In genomic region chr12:89786177-89786810, GRCh38 we compare ENCODE assay signal across 21 cellular contexts.
DNase-seq lines count a peak whose midpoint lies in the region; ATAC-seq, FAIRE-seq and TF ChIP-seq lines count a peak whose summit lies in the region.
"Had no signal": no experiment of that assay in that cellular context is flagged by ENCODE, and none has a peak within 500 bp of the region (broad histone marks: within the 10 kb centered on the region; RNA-seq: fewer than 3 reads in every experiment).

No MANE protein-coding gene starts in this region.

- H2BK5ac ChIP-seq in H1 (ENCODE audit: low read depth, low read length) = no peak overlapping the region
- no peak overlapping the region for H2BK5ac ChIP-seq in trophoblast cell (ENCODE audit: low read depth, low read length, poor library complexity)

- FAIRE-seq in H1 (lab: Jason Lieb, UNC) = no peak
- FAIRE-seq: GM12878, GM18507, H54 had no signal

- no peak for TF ChIP-seq POLR2A in H1 (IDR thresholded peaks at IDR 0.05; ENCODE audit: control extremely low read depth in 1 of 2, low read depth in 2 of 2, low read length in 2 of 2)

- H3K4me2 ChIP-seq in OCI-LY7 (ENCODE audit: low read length) (no peak overlapping the region), H1 (ENCODE audit: insufficient read depth in 1 of 2, low read depth in 2 of 2, low read length in 2 of 2) (no peak overlapping the region), trophoblast cell (ENCODE audit: low read length) (no peak overlapping the region)
- H3K4me2 ChIP-seq: GM23338 had no signal

- H3K56ac ChIP-seq in H1 (replicated peaks; ENCODE audit: insufficient read length, low read depth, low read length) = no peak overlapping the region

- H3K9ac ChIP-seq in H1 (replicated peaks in 1 of 4; ENCODE audit: extremely low read depth in 1 of 4, low read depth in 3 of 4, low read length in 3 of 4) (no peak overlapping the region), trophoblast cell (ENCODE audit: low read length) (no peak overlapping the region)

- H3K79me2 ChIP-seq in OCI-LY7 (ENCODE audit: insufficient read depth, low read depth, low read length) (no peaks in the 10 kb centered on the region), H1 (ENCODE audit: control insufficient read depth in 1 of 2, insufficient read depth in 2 of 2, low read length in 2 of 2) (no peaks in the 10 kb centered on the region), trophoblast cell (ENCODE audit: control insufficient read depth, insufficient read depth, low read length, poor library complexity) (no peaks in the 10 kb centered on the region)

- no peaks in the 10 kb centered on the region for H3K79me1 ChIP-seq in H1 (ENCODE audit: low read depth, low read length)
- peaks cover 4% of the 10 kb centered on the region for H3K79me1 ChIP-seq in trophoblast cell (ENCODE audit: low read length)

- POLR2A ChIA-PET in OCI-LY7 (lab: Charles Lee) (interaction anchor here (0.8 kb wide), 1 partner anchor 31 kb away, joined by 5 read pairs; no protein-coding TSS in a partner anchor), H1 (lab: Charles Lee; ENCODE audit: partially characterized antibody) (no interaction called here)

- H2BK20ac ChIP-seq in H1 (ENCODE audit: low read length) = no peak overlapping the region

- H3K18ac ChIP-seq in H1 (ENCODE audit: extremely low read depth, low read length) = no peak overlapping the region
- no peak overlapping the region for H3K18ac ChIP-seq in trophoblast cell (ENCODE audit: low read length)

- H2AK5ac ChIP-seq in H1 (ENCODE audit: low read depth, low read length) (no peak overlapping the region), trophoblast cell (ENCODE audit: low read length) (no peak overlapping the region)

- H4K12ac ChIP-seq in trophoblast cell (ENCODE audit: low read depth, low read length) = no peak overlapping the region

- H3K14ac ChIP-seq in H1 (ENCODE audit: insufficient read length) (no peak overlapping the region), trophoblast cell (ENCODE audit: low read length) (no peak overlapping the region)

- ATAC-seq in HG02852 (IDR thresholded peaks at IDR 0.05; ENCODE audit: unreplicated experiment) = no peak
- ATAC-seq: GM12878, GM23338 had no signal

- no peak overlapping the region for H3K27ac ChIP-seq in OCI-LY7 (ENCODE audit: low read depth, low read length, poor library complexity, severe bottlenecking)
- H3K27ac ChIP-seq in H1 (ENCODE audit: low read depth, low read length) = no peak overlapping the region
- no peak overlapping the region for H3K27ac ChIP-seq in trophoblast cell (ENCODE audit: low read depth, low read length)
- H3K27ac ChIP-seq: 22Rv1 had no signal

- no peak for TF ChIP-seq CTCF in OCI-LY7 (conservative IDR thresholded peaks at IDR 0.05; ENCODE audit: low read length)
- TF ChIP-seq CTCF in H1 (IDR thresholded peaks at IDR 0.05; ENCODE audit: control extremely low read depth in 1 of 3, insufficient read depth in 1 of 3, low read depth in 1 of 3, low read length in 3 of 3) = no peak

- H3K9me2 ChIP-seq in OCI-LY7 (ENCODE audit: insufficient read depth, low read length) = no peaks in the 10 kb centered on the region

- H2BK12ac ChIP-seq in H1 (ENCODE audit: low read depth, low read length) = no peak overlapping the region
- H2BK12ac ChIP-seq in trophoblast cell (ENCODE audit: low read length) = no peak overlapping the region

- H3K9me3 ChIP-seq in OCI-LY7 (ENCODE audit: low read length) (peaks cover 38% of the 10 kb centered on the region; the same call in 1 of the 2 replicates), H1 (ENCODE audit: insufficient read depth in 2 of 2, low read depth in 1 of 2, low read length in 1 of 2) (peaks cover 14 to 17% of the 10 kb centered on the region in 2 experiments), trophoblast cell (ENCODE audit: insufficient read depth, low read depth, low read length) (peaks cover 8% of the 10 kb centered on the region)

- no peak for TF ChIP-seq EP300 in H1 (IDR thresholded peaks at IDR 0.05; ENCODE audit: borderline replicate concordance in 1 of 2, low read depth in 2 of 2, low read length in 2 of 2)

- H2AFZ ChIP-seq in OCI-LY7 (ENCODE audit: low read length) (no peak overlapping the region), H1 (ENCODE audit: low read length) (no peak overlapping the region), trophoblast cell (ENCODE audit: insufficient read depth, low read length, poor library complexity) (no peak overlapping the region)
- H2AFZ ChIP-seq: GM23338 had no signal

- CTCF ChIA-PET in OCI-LY7 (lab: Charles Lee; ENCODE audit: unreplicated experiment) (no interaction called here), H1 (lab: Charles Lee; ENCODE audit: partially characterized antibody) (no interaction called here)

- H4K5ac ChIP-seq in H1 (ENCODE audit: insufficient read length, low read depth, low read length) = no peak overlapping the region

- no peak overlapping the region for H2BK15ac ChIP-seq in H1 (ENCODE audit: low read length)

- H3K23ac ChIP-seq in H1 (ENCODE audit: insufficient read length) = no peak overlapping the region
- no peak overlapping the region for H3K23ac ChIP-seq in trophoblast cell (ENCODE audit: low read length)

- H3K36me3 ChIP-seq in OCI-LY7 (ENCODE audit: insufficient read depth, low read length) (peaks cover 3% of the 10 kb centered on the region; the same call in 1 of the 2 replicates), H1 (ENCODE audit: control insufficient read depth in 2 of 4, insufficient read depth in 4 of 4, low read length in 3 of 4) (no peaks in the 10 kb centered on the region), trophoblast cell (ENCODE audit: control insufficient read depth in 1 of 2, insufficient read depth in 2 of 2, low read length in 2 of 2) (peaks cover 0 to 3% of the 10 kb centered on the region in 2 experiments)
- H3K36me3 ChIP-seq: HAP-1 had no signal

- H3K4me1 ChIP-seq in OCI-LY7 (ENCODE audit: insufficient read depth, low read length, poor library complexity, severe bottlenecking) (peaks cover 11% of the 10 kb centered on the region), H1 (replicated peaks in 1 of 4; ENCODE audit: control insufficient read depth in 3 of 4, insufficient read depth in 4 of 4, low read length in 3 of 4) (no peaks in the 10 kb centered on the region), trophoblast cell (ENCODE audit: control insufficient read depth in 1 of 2, insufficient read depth in 2 of 2, low read length in 2 of 2) (peaks cover 5% of the 10 kb centered on the region in 2 experiments)
- H3K4me1 ChIP-seq: HAP-1 had no signal

- H3K4ac ChIP-seq in H1 (replicated peaks; ENCODE audit: insufficient read length, low read depth, low read length) = no peak overlapping the region
- H3K4ac ChIP-seq in trophoblast cell (ENCODE audit: low read depth, low read length) = no peak overlapping the region

- no TSS peak for BruUV-seq in OCI-LY7 (replicated peaks; lab: Mats Ljungman, UMichigan)

- intact Hi-C loops in OCI-LY7 (cut with micrococcal nuclease; ENCODE audit: unreplicated experiment) = no loop called here

- TF ChIP-seq RAD21 in H1 (IDR thresholded peaks at IDR 0.05 in 1 of 2, conservative IDR thresholded peaks at IDR 0.05 in 1 of 2; ENCODE audit: low read depth in 2 of 2, low read length in 2 of 2) = no peak

- H4K8ac ChIP-seq in H1 (ENCODE audit: extremely low read depth, insufficient read depth, low read length) (no peak overlapping the region), trophoblast cell (ENCODE audit: low read depth, low read length) (no peak overlapping the region)

- no peak overlapping the region for H4K91ac ChIP-seq in H1 (replicated peaks; ENCODE audit: insufficient read length, low read length)
- no peak overlapping the region for H4K91ac ChIP-seq in trophoblast cell (ENCODE audit: low read depth, low read length)

- WGBS in H1 (ENCODE audit: extremely low coverage in 1 of 2, insufficient coverage in 1 of 2, insufficient read length in 1 of 2, insufficient replicate concordance in 2 of 2, low coverage in 1 of 2, low lambda C conversion rate in 2 of 2, missing lambda C conversion rate in 1 of 2), 2 experiments = 94% methylated on average over 2 of the region's 2 CpGs; no CpG with 5 or more reads in 1 of the 2 experiments
- no CpG with 5 or more reads among the region's 2 CpGs for WGBS in trophoblast cell (ENCODE audit: extremely low coverage, insufficient coverage, insufficient read length)

- H4K20me1 ChIP-seq in OCI-LY7 (ENCODE audit: insufficient read depth, low read length) (no peaks in the 10 kb centered on the region), H1 (replicated peaks in 1 of 2; ENCODE audit: control insufficient read depth in 1 of 2, insufficient read depth in 2 of 2, low read length in 2 of 2) (no peaks in the 10 kb centered on the region)

- DNase-seq in DMS53 (lab: John Stamatoyannopoulos, UW) (peak; percentile 15), DMS53 treated with DMSO at 0.1 percent for 48 hours (lab: John Stamatoyannopoulos, UW; ENCODE audit: unreplicated experiment) (no peak), OCI-LY7 (ENCODE audit: low spot score) (peak; percentile 20), H1 (ENCODE audit: low read depth in 1 of 2, low spot score in 2 of 2) (no peak), trophoblast cell (no peak), 8988T (no peak)
- no peak for DNase-seq in stimulated activated CD4-positive, alpha-beta T cell treated with anti-CD3 and anti-CD28 coated beads, Interleukin-4, amount 100 ng/mL, for 24 hours
- DNase-seq: C1 segment of cervical spinal cord; Calu3; CD4-positive, alpha-beta memory T cell; COR-L47; DMS79; EL; GDM1 had no signal

- H3K27me3 ChIP-seq in H1 (replicated peaks in 1 of 4; ENCODE audit: control insufficient read depth in 3 of 4, extremely low read depth in 1 of 4, insufficient read depth in 3 of 4, low read length in 3 of 4) (no peaks in the 10 kb centered on the region), trophoblast cell (ENCODE audit: insufficient read depth, low read length) (no peaks in the 10 kb centered on the region)

- H2BK120ac ChIP-seq in H1 (replicated peaks; ENCODE audit: low read depth, low read length) (no peak overlapping the region), trophoblast cell (ENCODE audit: insufficient read depth, low read length, poor library complexity) (no peak overlapping the region)

- H3K23me2 ChIP-seq in H1 (ENCODE audit: low read depth, low read length) = no peaks in the 10 kb centered on the region

- H3K4me3 ChIP-seq in OCI-LY7 (ENCODE audit: low read depth, low read length, poor library complexity, severe bottlenecking) (no peak overlapping the region), H1 (ENCODE audit: extremely low read depth in 1 of 4, insufficient read depth in 2 of 4, low read depth in 3 of 4, low read length in 4 of 4) (no peak overlapping the region), trophoblast cell (ENCODE audit: low read depth, low read length) (peak overlapping the region; percentile 3)
- H3K4me3 ChIP-seq: GM12878, GM23338, HAP-1 had no signal

TF ChIP-seq in H1, 55 proteins besides CTCF, POLR2A, EP300 and RAD21:
- TF ChIP-seq EGR1 (IDR thresholded peaks at IDR 0.05; ENCODE audit: borderline replicate concordance, low read depth, low read length) (no peak), ZNF274 (IDR thresholded peaks at IDR 0.05; ENCODE audit: borderline replicate concordance, extremely low read depth, low read length) (no peak), CREB1 (IDR thresholded peaks at IDR 0.05) (no peak), CBX5 (IDR thresholded peaks at IDR 0.05; ENCODE audit: low read depth, low read length) (0 out of 2 replicates have a peak, but pooled peaks have one; percentile 45)
TF ChIP-seq in H1: peak in this region for 1.

Comparison
In these comparisons a context has a peak if more than half of its experiments do, and no peak if none do; other contexts are left out.
1. DNase-seq: peak in DMS53 (single experiment) and OCI-LY7 (single experiment); none in DMS53 treated with DMSO at 0.1 percent for 48 hours (single experiment), H1 (0 of 2), trophoblast cell (0 of 2), 8988T (single experiment) and stimulated activated CD4-positive, alpha-beta T cell treated with anti-CD3 and anti-CD28 coated beads, Interleukin-4, amount 100 ng/mL, for 24 hours (single experiment).